Comparison of ENCODE assay signal across 16 cellular contexts in genomic region chr12:95637471-95638155, GRCh38.
DNase-seq lines count a peak whose midpoint lies in the region; ATAC-seq, FAIRE-seq and TF ChIP-seq lines count a peak whose summit lies in the region.
"Had no signal": no experiment of that assay in that cellular context is flagged by ENCODE, and none has a peak within 500 bp of the region (broad histone marks: within the 10 kb centered on the region; RNA-seq: fewer than 3 reads in every experiment).

No MANE protein-coding gene starts in this region.

- H3K27me3 ChIP-seq in endothelial cell of umbilical vein (ENCODE audit: control insufficient read depth in 2 of 2, insufficient read depth in 2 of 2, low read length in 2 of 2) = no peaks in the 10 kb centered on the region
- no peaks in the 10 kb centered on the region for H3K27me3 ChIP-seq in H9 (ENCODE audit: insufficient read depth, low read length)

- H2BK20ac ChIP-seq in H9 (ENCODE audit: low read depth, low read length, poor library complexity, severe bottlenecking) = no peak overlapping the region

- whole genome bisulfite sequencing in H9 (ENCODE audit: extremely low coverage, insufficient read length, low lambda C conversion rate) = no CpG with 5 or more reads among the region's 8 CpGs

- no peak overlapping the region for H2AFZ ChIP-seq in endothelial cell of umbilical vein (ENCODE audit: low read depth, low read length)
- no peak overlapping the region for H2AFZ ChIP-seq in H9 (ENCODE audit: low read length)

- H3K4me1 ChIP-seq in endothelial cell of umbilical vein (ENCODE audit: control insufficient read depth, extremely low read depth, insufficient read depth, low read length) (peaks cover 51% of the 10 kb centered on the region), H9 (ENCODE audit: insufficient read depth, low read length) (no peaks in the 10 kb centered on the region)

- H3K27ac ChIP-seq in endothelial cell of umbilical vein (ENCODE audit: insufficient read depth, low read depth, low read length) (peak overlapping the region; percentile 99), H9 (ENCODE audit: insufficient read length, low read depth, low read length) (no peak overlapping the region)
- H3K27ac ChIP-seq: cardiac muscle cell had no signal

- intact Hi-C loops in endothelial cell of umbilical vein (cut with micrococcal nuclease) = loop anchor here (1.0 to 10.0 kb wide), 4 partner anchors 26 to 810 kb away; no protein-coding TSS in a partner anchor

- H3K9me3 ChIP-seq in endothelial cell of umbilical vein (replicated peaks; ENCODE audit: control insufficient read depth, insufficient read depth, low read length) (no peaks in the 10 kb centered on the region), T-helper 17 cell (ENCODE audit: control insufficient read depth, low read length, poor library complexity, severe bottlenecking) (no peaks in the 10 kb centered on the region), H9 (ENCODE audit: control insufficient read depth, low read depth, low read length) (no peaks in the 10 kb centered on the region)
- H3K9me3 ChIP-seq: mucosa of descending colon had no signal

- no peak overlapping the region for H3K4me3 ChIP-seq in endothelial cell of umbilical vein (replicated peaks in 1 of 3; ENCODE audit: insufficient read depth in 1 of 3, low read depth in 1 of 3, low read length in 3 of 3)
- H3K4me3 ChIP-seq: cardiac muscle cell, K562, mucosa of descending colon had no signal

- no peak overlapping the region for H3K23ac ChIP-seq in H9 (ENCODE audit: insufficient read length, low read depth, low read length)

- TF ChIP-seq CTCF in endothelial cell of umbilical vein (IDR thresholded peaks at IDR 0.05; ENCODE audit: extremely low read depth in 1 of 2, insufficient read depth in 1 of 2, low read depth in 1 of 2, low read length in 2 of 2) (no peak), osteocyte (IDR thresholded peaks at IDR 0.05) (no peak), H9 (conservative IDR thresholded peaks at IDR 0.05) (no peak)

- H3K4me2 ChIP-seq in endothelial cell of umbilical vein (ENCODE audit: insufficient read depth, low read length) = peak overlapping the region; percentile 7
- no peak overlapping the region for H3K4me2 ChIP-seq in H9 (ENCODE audit: insufficient read depth, insufficient read length, low read length)

- TF ChIP-seq POLR2A in endothelial cell of umbilical vein (IDR thresholded peaks at IDR 0.05; ENCODE audit: low read depth, low read length) = peak; percentile 64

- no peaks in the 10 kb centered on the region for H3K23me2 ChIP-seq in H9 (ENCODE audit: insufficient read length, low read depth, low read length, poor library complexity, severe bottlenecking)

- H3K36me3 Mint-ChIP-seq in osteocyte (ENCODE audit: unreplicated experiment) (peaks cover 5% of the 10 kb centered on the region), T-helper 17 cell (ENCODE audit: low read depth) (peaks cover under 1% of the 10 kb centered on the region), H9 (ENCODE audit: insufficient read depth in 1 of 3, low read depth in 3 of 3) (peaks cover 0 to 26% (median 11%) of the 10 kb centered on the region in 3 experiments; a peak in 4 of 7 replicates)

- no peak overlapping the region for H4K91ac ChIP-seq in H9 (ENCODE audit: insufficient read length, low read depth, low read length)

- H4K20me1 ChIP-seq in endothelial cell of umbilical vein (replicated peaks; ENCODE audit: control insufficient read depth, extremely low read depth, insufficient read depth, low read length) = no peaks in the 10 kb centered on the region
- no peaks in the 10 kb centered on the region for H4K20me1 ChIP-seq in H9 (ENCODE audit: control insufficient read depth, insufficient read depth, insufficient read length)

- H3K27me3 Mint-ChIP-seq in osteocyte (ENCODE audit: unreplicated experiment) = no peaks in the 10 kb centered on the region
- no peaks in the 10 kb centered on the region for H3K27me3 Mint-ChIP-seq in T-helper 17 cell
- H3K27me3 Mint-ChIP-seq in H9 (ENCODE audit: low read depth) = no peaks in the 10 kb centered on the region
- H3K27me3 Mint-ChIP-seq: CD4-positive, alpha-beta T cell; stimulated activated naive CD8-positive, alpha-beta T cell treated with anti-CD3 and anti-CD28 coated beads, Interleukin-15, amount 100 ng/mL, for 72 hours had no signal

- no peak overlapping the region for H3K56ac ChIP-seq in H9 (ENCODE audit: insufficient read length, low read depth, low read length)

- no peak for ATAC-seq in T-helper 17 cell
- ATAC-seq: K562; mucosa of descending colon; stimulated activated naive CD8-positive, alpha-beta T cell treated with anti-CD3 and anti-CD28 coated beads, Interleukin-15, amount 100 ng/mL, for 72 hours had no signal

- H3K79me2 ChIP-seq in endothelial cell of umbilical vein (ENCODE audit: control insufficient read depth, insufficient read depth, low read length) (no peaks in the 10 kb centered on the region), H9 (ENCODE audit: insufficient read depth, low read length) (no peaks in the 10 kb centered on the region)

- peaks cover 8% of the 10 kb centered on the region for H3K9me3 Mint-ChIP-seq in osteocyte (ENCODE audit: unreplicated experiment)
- H3K9me3 Mint-ChIP-seq in H9 = peaks cover 0 to 5% of the 10 kb centered on the region in 2 experiments; a peak in 3 of 5 replicates
- H3K9me3 Mint-ChIP-seq: activated T-helper 2 cell treated with anti-CD3 and anti-CD28 coated beads, Interferon-gamma antibody, Interleukin-2, Interleukin-4, amounts not matched to agents 10 μg/mL and 5 μg/mL and 100 μg/mL, durations not matched to agents 14 hours and 24 hours and 36 hours; CD4-positive, alpha-beta T cell; stimulated activated naive CD8-positive, alpha-beta T cell treated with anti-CD3 and anti-CD28 coated beads, Interleukin-15, amount 100 ng/mL, for 72 hours had no signal

- CTCF ChIA-PET in endothelial cell of umbilical vein (lab: Charles Lee) = no interaction called here

- no peak overlapping the region for H2BK15ac ChIP-seq in H9 (ENCODE audit: low read depth, low read length)

- no peak overlapping the region for H3T11ph ChIP-seq in H9 (ENCODE audit: low read length)

- H3K27ac Mint-ChIP-seq in osteocyte (ENCODE audit: unreplicated experiment) = peak overlapping the region; percentile 98
- H3K27ac Mint-ChIP-seq in T-helper 17 cell = no peak overlapping the region
- H3K27ac Mint-ChIP-seq in H9 = no peak overlapping the region; a peak in 1 of 7 replicates
- H3K27ac Mint-ChIP-seq: activated T-helper 2 cell treated with anti-CD3 and anti-CD28 coated beads, Interferon-gamma antibody, Interleukin-2, Interleukin-4, amounts not matched to agents 10 μg/mL and 5 μg/mL and 100 μg/mL, durations not matched to agents 14 hours and 24 hours and 36 hours; CD4-positive, alpha-beta T cell; stimulated activated naive CD8-positive, alpha-beta T cell treated with anti-CD3 and anti-CD28 coated beads, Interleukin-15, amount 100 ng/mL, for 72 hours had no signal

- peak overlapping the region; percentile 44 for H3K4me3 Mint-ChIP-seq in osteocyte (ENCODE audit: unreplicated experiment)
- no peak overlapping the region for H3K4me3 Mint-ChIP-seq in T-helper 17 cell
- H3K4me3 Mint-ChIP-seq in H9 = no peak overlapping the region
- H3K4me3 Mint-ChIP-seq: CD4-positive, alpha-beta T cell; stimulated activated naive CD8-positive, alpha-beta T cell treated with anti-CD3 and anti-CD28 coated beads, Interleukin-15, amount 100 ng/mL, for 72 hours had no signal

- H3K4me1 Mint-ChIP-seq in osteocyte (ENCODE audit: unreplicated experiment) = peaks cover 57% of the 10 kb centered on the region
- H3K4me1 Mint-ChIP-seq in T-helper 17 cell = peaks cover 7% of the 10 kb centered on the region
- 0 out of 4 replicates have a peak, but pooled peaks cover 0 to 3% of the 10 kb centered on the region in 2 experiments for H3K4me1 Mint-ChIP-seq in H9
- H3K4me1 Mint-ChIP-seq: stimulated activated naive CD8-positive, alpha-beta T cell treated with anti-CD3 and anti-CD28 coated beads, Interleukin-15, amount 100 ng/mL, for 72 hours had no signal

- no peak overlapping the region for H2BK5ac ChIP-seq in H9 (ENCODE audit: insufficient read length, low read length)

- no peak overlapping the region for H2AK5ac ChIP-seq in H9 (ENCODE audit: insufficient read length, low read length)

- TSS peak; percentile 55 for BruUV-seq in endothelial cell of umbilical vein (replicated peaks; lab: Mats Ljungman, UMichigan)

- H3K9ac ChIP-seq in endothelial cell of umbilical vein (replicated peaks; ENCODE audit: extremely low read depth, insufficient read depth, low read length) = peak overlapping the region; percentile 89
- no peak overlapping the region for H3K9ac ChIP-seq in H9 (ENCODE audit: extremely low read depth, insufficient read length, low read length)

- dilution Hi-C loops in endothelial cell of umbilical vein (cut with MboI; ENCODE audit: extremely low pct_ligation_motif_present, low sequenced_read_pairs) = no loop called here

- H3K4ac ChIP-seq in H9 (ENCODE audit: low read depth, low read length) = no peak overlapping the region

- no peak overlapping the region for H4K8ac ChIP-seq in H9 (replicated peaks; ENCODE audit: insufficient read length, low read depth, low read length)

- no peaks in the 10 kb centered on the region for H3K79me1 ChIP-seq in H9 (ENCODE audit: insufficient read depth, low read depth, low read length, poor library complexity, severe bottlenecking)

- H3K36me3 ChIP-seq in endothelial cell of umbilical vein (ENCODE audit: control insufficient read depth in 2 of 2, extremely low read depth in 1 of 2, insufficient read depth in 2 of 2, low read length in 2 of 2) = no peaks in the 10 kb centered on the region
- H3K36me3 ChIP-seq: cardiac muscle cell had no signal

- FAIRE-seq in endothelial cell of umbilical vein (lab: Jason Lieb, UNC) = peak; percentile 93
- FAIRE-seq: K562 had no signal

- peak; percentile 99 for DNase-seq in EH (ENCODE audit: low read depth)
- peak; percentile 2 to 71 for DNase-seq in NCI-H524 (lab: John Stamatoyannopoulos, UW)
- peak; percentile 100 for DNase-seq in endothelial cell of umbilical vein (ENCODE audit: low read depth, low spot score)
- DNase-seq in osteocyte (ENCODE audit: extremely low spot score, unreplicated experiment) = no peak
- no peak for DNase-seq in T-helper 17 cell
- DNase-seq in CD1c-positive myeloid dendritic cell (ENCODE audit: extremely low spot score) = no peak
- DNase-seq in COLO668 (lab: John Stamatoyannopoulos, UW; ENCODE audit: unreplicated experiment) = no peak
- DNase-seq in H9 = no peak
- DNase-seq: activated CD4-positive, alpha-beta T cell treated with anti-CD3 and anti-CD28 coated beads, Interleukin-2, amount 50 U/mL, for 4 hours; CD4-positive, alpha-beta T cell; mucosa of descending colon; NCI-H2081; stimulated activated naive CD8-positive, alpha-beta T cell treated with anti-CD3 and anti-CD28 coated beads, Interleukin-15, amount 100 ng/mL, for 72 hours had no signal

- H3K18ac ChIP-seq in H9 (ENCODE audit: insufficient read length, low read depth, low read length) = no peak overlapping the region

- H3K14ac ChIP-seq in H9 (ENCODE audit: insufficient read depth, low read length) = no peak overlapping the region

- no peak overlapping the region for H4K5ac ChIP-seq in H9 (ENCODE audit: insufficient read length, low read depth, low read length)

- no peaks in the 10 kb centered on the region for H3K9me1 ChIP-seq in endothelial cell of umbilical vein (replicated peaks; ENCODE audit: control insufficient read depth, extremely low read depth, insufficient read depth, low read length)

- H2BK120ac ChIP-seq in H9 (ENCODE audit: low read depth, low read length, poor library complexity, severe bottlenecking) = no peak overlapping the region

- no peak overlapping the region for H2BK12ac ChIP-seq in H9 (ENCODE audit: insufficient read length, low read depth, low read length)

- POLR2A ChIA-PET in endothelial cell of umbilical vein (lab: Charles Lee) = no interaction called here

Comparison
In these comparisons a context has a peak if more than half of its experiments do, and no peak if none do; other contexts are left out.
1. DNase-seq: peak in EH (single experiment), NCI-H524 (2 of 2) and endothelial cell of umbilical vein (single experiment); none in osteocyte (single experiment), T-helper 17 cell (0 of 3), CD1c-positive myeloid dendritic cell (single experiment), COLO668 (single experiment) and H9 (single experiment).